In the genomic region with DNA sequence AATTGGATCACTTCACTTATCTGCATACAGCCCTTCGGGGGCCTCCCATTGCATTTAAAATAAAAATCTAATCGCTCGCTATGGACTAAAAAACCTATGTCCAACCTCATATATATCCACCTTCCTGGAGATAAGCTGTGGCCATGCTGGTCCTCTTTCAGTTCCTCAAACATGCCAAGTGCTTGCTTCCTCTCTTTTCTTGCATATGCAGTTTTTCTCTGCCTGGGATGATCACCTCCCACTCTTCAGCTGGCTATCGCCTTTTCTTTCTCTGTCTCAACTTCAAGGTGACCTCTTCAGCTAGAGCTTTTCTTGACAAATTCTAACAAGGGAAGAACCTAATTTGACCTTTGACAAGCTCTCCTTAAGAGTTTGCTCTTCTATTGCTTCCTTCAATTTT, we compare ENCODE assay signal across 15 cellular contexts.
DNase-seq lines count a peak whose midpoint lies in the region; ATAC-seq lines count a peak whose summit lies in the region.
"Had no signal": no experiment of that assay in that cellular context is flagged by ENCODE, and none has a peak within 500 bp of the region (broad histone marks: within the 10 kb centered on the region; RNA-seq: fewer than 3 reads in every experiment).

No MANE protein-coding gene starts in this region.

- ATAC-seq in GM19324 (IDR thresholded peaks at IDR 0.05; ENCODE audit: low FRiP score, unreplicated experiment) (peak; percentile 58), HG03135 (IDR thresholded peaks at IDR 0.05; ENCODE audit: unreplicated experiment) (peak; percentile 41), GM19463 (IDR thresholded peaks at IDR 0.05; ENCODE audit: unreplicated experiment) (no peak), HG03280 (IDR thresholded peaks at IDR 0.05; ENCODE audit: unreplicated experiment) (no peak)
- ATAC-seq in stimulated activated naive B cell treated with anti-CD40 and anti-IgM and Interleukin-4, amounts not matched to agents 10 μg/mL and 1 μg/mL and 100 μg/mL, for 72 hours (replicated peaks) = peak; percentile 45 to 57
- ATAC-seq: activated CD8-positive, alpha-beta T cell treated with anti-CD3 and anti-CD28 coated beads, Interleukin-2, amount 10 ng/mL, durations not matched to agents 7 days and 5 days; stimulated activated naive CD8-positive, alpha-beta T cell treated with anti-CD3 and anti-CD28 coated beads, Interleukin-15, amount 100 ng/mL, for 72 hours had no signal

- peaks cover 0 to 4% of the 10 kb centered on the region in 2 donors for H3K9me3 Mint-ChIP-seq in stimulated activated naive B cell treated with anti-CD40 and anti-IgM and Interleukin-4, amounts not matched to agents 10 μg/mL and 1 μg/mL and 100 μg/mL, for 72 hours
- H3K9me3 Mint-ChIP-seq: activated naive CD4-positive, alpha-beta T cell treated with anti-CD3 and anti-CD28 coated beads, Interleukin-2, amount 10 ng/mL, durations not matched to agents 7 days and 5 days; CD4-positive, alpha-beta memory T cell; stimulated activated naive CD8-positive, alpha-beta T cell treated with anti-CD3 and anti-CD28 coated beads, Interleukin-15, amount 100 ng/mL, for 72 hours had no signal

- DNase-seq in OCI-M1 (lab: John Stamatoyannopoulos, UW) (peak; percentile 83), UCSD-AML1 (lab: John Stamatoyannopoulos, UW; ENCODE audit: unreplicated experiment) (no peak)
- no peak for DNase-seq in stimulated activated naive B cell treated with anti-CD40 and anti-IgM and Interleukin-4, amounts not matched to agents 10 μg/mL and 1 μg/mL and 100 μg/mL, for 72 hours
- no peak for DNase-seq in activated CD4-positive, CD25-positive, alpha-beta regulatory T cell (lab: John Stamatoyannopoulos, UW)
- DNase-seq: activated CD8-positive, alpha-beta T cell treated with anti-CD3 and anti-CD28 coated beads, Interleukin-2, amount 10 ng/mL, durations not matched to agents 7 days and 5 days; activated naive CD4-positive, alpha-beta T cell treated with anti-CD3 and anti-CD28 coated beads, Interleukin-2, amount 10 ng/mL, durations not matched to agents 7 days and 5 days; CD4-positive, alpha-beta memory T cell; GDM1; NCI-H2081 treated with DMSO at 0.1 percent for 48 hours; stimulated activated naive CD8-positive, alpha-beta T cell treated with anti-CD3 and anti-CD28 coated beads, Interleukin-15, amount 100 ng/mL, for 72 hours; T-helper 1 cell had no signal

- H3K27ac Mint-ChIP-seq in stimulated activated naive B cell treated with anti-CD40 and anti-IgM and Interleukin-4, amounts not matched to agents 10 μg/mL and 1 μg/mL and 100 μg/mL, for 72 hours = no peak overlapping the region
- H3K27ac Mint-ChIP-seq: activated CD8-positive, alpha-beta T cell treated with anti-CD3 and anti-CD28 coated beads, Interleukin-2, amount 10 ng/mL, durations not matched to agents 7 days and 5 days; activated naive CD4-positive, alpha-beta T cell treated with anti-CD3 and anti-CD28 coated beads, Interleukin-2, amount 10 ng/mL, durations not matched to agents 7 days and 5 days; CD4-positive, alpha-beta memory T cell had no signal

- no peaks in the 10 kb centered on the region for H3K36me3 Mint-ChIP-seq in stimulated activated naive B cell treated with anti-CD40 and anti-IgM and Interleukin-4, amounts not matched to agents 10 μg/mL and 1 μg/mL and 100 μg/mL, for 72 hours
- H3K36me3 Mint-ChIP-seq: activated naive CD4-positive, alpha-beta T cell treated with anti-CD3 and anti-CD28 coated beads, Interleukin-2, amount 10 ng/mL, durations not matched to agents 7 days and 5 days had no signal

- peak overlapping the region; percentile 1 to 19 for H3K4me3 Mint-ChIP-seq in stimulated activated naive B cell treated with anti-CD40 and anti-IgM and Interleukin-4, amounts not matched to agents 10 μg/mL and 1 μg/mL and 100 μg/mL, for 72 hours
- H3K4me3 Mint-ChIP-seq: activated CD8-positive, alpha-beta T cell treated with anti-CD3 and anti-CD28 coated beads, Interleukin-2, amount 10 ng/mL, durations not matched to agents 7 days and 5 days; activated naive CD4-positive, alpha-beta T cell treated with anti-CD3 and anti-CD28 coated beads, Interleukin-2, amount 10 ng/mL, durations not matched to agents 7 days and 5 days; CD4-positive, alpha-beta memory T cell; stimulated activated naive CD8-positive, alpha-beta T cell treated with anti-CD3 and anti-CD28 coated beads, Interleukin-15, amount 100 ng/mL, for 72 hours had no signal

- no peaks in the 10 kb centered on the region for H3K27me3 Mint-ChIP-seq in stimulated activated naive B cell treated with anti-CD40 and anti-IgM and Interleukin-4, amounts not matched to agents 10 μg/mL and 1 μg/mL and 100 μg/mL, for 72 hours
- H3K27me3 Mint-ChIP-seq: stimulated activated naive CD8-positive, alpha-beta T cell treated with anti-CD3 and anti-CD28 coated beads, Interleukin-15, amount 100 ng/mL, for 72 hours had no signal

- peaks cover 10 to 19% of the 10 kb centered on the region in 2 donors for H3K4me1 Mint-ChIP-seq in stimulated activated naive B cell treated with anti-CD40 and anti-IgM and Interleukin-4, amounts not matched to agents 10 μg/mL and 1 μg/mL and 100 μg/mL, for 72 hours

Comparison
In these comparisons a context has a peak if more than half of its experiments do, and no peak if none do; other contexts are left out.
1. ATAC-seq: peak in GM19324 (single experiment), HG03135 (single experiment) and stimulated activated naive B cell treated with anti-CD40 and anti-IgM and Interleukin-4, amounts not matched to agents 10 μg/mL and 1 μg/mL and 100 μg/mL, for 72 hours (2 of 2); none in GM19463 (single experiment) and HG03280 (single experiment).